In the genomic region with DNA sequence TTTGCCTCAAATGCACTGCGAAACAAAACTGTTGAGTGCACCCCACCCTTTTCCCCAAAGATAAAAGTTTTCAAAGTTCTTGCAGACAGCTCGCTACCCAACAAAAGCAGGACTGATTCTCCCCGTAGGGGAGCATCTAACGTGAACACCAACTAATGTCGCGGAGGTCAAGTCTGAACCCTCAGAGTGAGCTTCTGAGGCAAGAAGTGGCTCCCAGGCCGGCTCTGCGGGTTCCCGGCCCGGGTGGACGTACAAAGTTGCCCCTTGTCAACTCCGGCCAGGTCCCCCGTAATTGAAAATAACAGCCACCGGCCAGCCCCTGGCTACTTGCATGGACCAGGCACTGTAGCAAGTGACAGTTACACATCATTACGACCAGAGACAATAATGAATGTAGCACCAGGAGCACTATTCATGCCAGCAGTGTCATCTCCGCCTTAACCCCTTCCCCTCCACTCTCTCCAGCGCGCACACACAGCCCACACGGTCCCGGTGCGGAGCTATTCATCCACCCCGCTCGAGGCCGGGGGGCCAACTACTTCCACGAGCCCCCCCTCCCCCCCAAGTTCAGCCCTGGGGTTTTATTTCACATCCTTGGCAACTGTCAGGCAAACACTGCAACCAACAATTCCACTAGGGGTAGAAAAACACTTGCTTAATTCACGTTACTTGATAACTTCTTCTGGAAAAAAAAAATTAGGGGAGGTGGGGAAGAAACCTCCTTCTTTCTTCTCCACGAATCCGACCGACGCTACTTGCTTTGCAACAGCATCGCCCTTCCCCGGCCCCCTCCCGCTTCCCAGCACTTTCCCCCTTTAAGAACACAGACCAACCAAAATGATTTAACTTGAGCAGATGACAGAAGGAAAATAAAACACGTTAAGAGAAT, we compare ENCODE assay signal across 8 cellular contexts. TPM values are rescaled to one million over a fixed set of nuclear protein-coding genes. Genes with fewer than 3 reads are reported as not detected.
DNase-seq lines count a peak whose midpoint lies in the region; ATAC-seq and TF ChIP-seq lines count a peak whose summit lies in the region.

No MANE protein-coding gene starts in this region.

- H3K36me3 Mint-ChIP-seq in activated CD8-positive, alpha-beta T cell treated with anti-CD3 and anti-CD28 coated beads for 36 hours (ENCODE audit: low read depth), result peaks cover 2% of the 10 kb centered on the region

- peak overlapping the region; percentile 95 for H3K27ac ChIP-seq in Karpas-422 (ENCODE audit: low read length)
- H3K27ac ChIP-seq in effector memory CD4-positive, alpha-beta T cell (ENCODE audit: insufficient read depth, low read length, poor library complexity, severe bottlenecking), result peak overlapping the region; percentile 97

- TF ChIP-seq CTCF in activated CD8-positive, alpha-beta T cell treated with anti-CD3 and anti-CD28 coated beads for 36 hours (IDR thresholded peaks at IDR 0.05), result no peak

- H3K9ac ChIP-seq in Karpas-422 (ENCODE audit: low read length), result peak overlapping the region; percentile 91

- peaks cover 54% of the 10 kb centered on the region for H3K4me1 ChIP-seq in Karpas-422 (ENCODE audit: low read length)
- peaks cover 28% of the 10 kb centered on the region for H3K4me1 ChIP-seq in effector memory CD4-positive, alpha-beta T cell (ENCODE audit: control insufficient read depth, insufficient read depth, low read length, poor library complexity, severe bottlenecking)
- peaks cover 33% of the 10 kb centered on the region for H3K4me1 ChIP-seq in mononuclear cell (ENCODE audit: insufficient read depth, low read length)

- no peak for ATAC-seq in activated CD8-positive, alpha-beta T cell treated with anti-CD3 and anti-CD28 coated beads for 36 hours
- no peak for ATAC-seq in GM18502 (IDR thresholded peaks at IDR 0.05; ENCODE audit: poor library complexity, unreplicated experiment)

- H3K4me2 ChIP-seq in Karpas-422 (ENCODE audit: low read depth, low read length, poor library complexity, severe bottlenecking), result peak overlapping the region; percentile 87

- H3K36me3 ChIP-seq in Karpas-422 (ENCODE audit: insufficient read depth, low read length), result no peaks in the 10 kb centered on the region
- H3K36me3 ChIP-seq in effector memory CD4-positive, alpha-beta T cell (ENCODE audit: control insufficient read depth, insufficient read depth, low read length), result no peaks in the 10 kb centered on the region

- H3K79me2 ChIP-seq in Karpas-422 (ENCODE audit: low read length), result peaks cover 58% of the 10 kb centered on the region

- CTCF ChIA-PET in activated CD8-positive, alpha-beta T cell treated with anti-CD3 and anti-CD28 coated beads for 36 hours (lab: Charles Lee), result interaction anchor here (0.9 to 2.4 kb wide), 3 partner anchors 92 to 154 kb away, joined by 3 to 22 read pairs (median 5); no protein-coding TSS in a partner anchor

- intact Hi-C loops in activated CD8-positive, alpha-beta T cell treated with anti-CD3 and anti-CD28 coated beads for 36 hours (cut with micrococcal nuclease), result loop anchor here (2.0 to 10.0 kb wide), 9 partner anchors 41 to 1192 kb away; no protein-coding TSS in a partner anchor

- no peaks in the 10 kb centered on the region for H3K9me2 ChIP-seq in Karpas-422 (replicated peaks; ENCODE audit: insufficient read depth, low read length)

- peaks cover 5% of the 10 kb centered on the region; the same call in 1 of the 2 replicates for H4K20me1 ChIP-seq in Karpas-422 (ENCODE audit: insufficient read depth, low read depth, low read length)

- POLR2A ChIA-PET in activated CD8-positive, alpha-beta T cell treated with anti-CD3 and anti-CD28 coated beads for 36 hours (lab: Charles Lee), result interaction anchor here (0.5 to 3.0 kb wide), 21 partner anchors 10 to 1207 kb away, joined by 3 to 28 read pairs (median 4); no protein-coding TSS in a partner anchor

- peaks cover 35% of the 10 kb centered on the region for H3K4me1 Mint-ChIP-seq in activated CD8-positive, alpha-beta T cell treated with anti-CD3 and anti-CD28 coated beads for 36 hours (ENCODE audit: low read depth)

- H3K4me3 ChIP-seq in Karpas-422 (ENCODE audit: low read length) (peak overlapping the region; percentile 73), mononuclear cell (ENCODE audit: low read length) (peak overlapping the region; percentile 82)
- H3K4me3 ChIP-seq in effector memory CD4-positive, alpha-beta T cell (ENCODE audit: insufficient read depth, low read depth, low read length, poor library complexity, severe bottlenecking), result peak overlapping the region; percentile 88

- H3K9me3 Mint-ChIP-seq in activated CD8-positive, alpha-beta T cell treated with anti-CD3 and anti-CD28 coated beads for 36 hours, result no peaks in the 10 kb centered on the region

- H3K27me3 ChIP-seq in Karpas-422 (ENCODE audit: low read length), result no peaks in the 10 kb centered on the region
- H3K27me3 ChIP-seq in effector memory CD4-positive, alpha-beta T cell (replicated peaks; ENCODE audit: control insufficient read depth, insufficient read depth, low read length, poor library complexity, severe bottlenecking), result no peaks in the 10 kb centered on the region
- peaks cover 7% of the 10 kb centered on the region for H3K27me3 ChIP-seq in mononuclear cell (ENCODE audit: insufficient read depth, low read length)

- no peak overlapping the region for H2AFZ ChIP-seq in Karpas-422 (ENCODE audit: low read length)

- H3K9me3 ChIP-seq in Karpas-422 (ENCODE audit: low read length) (no peaks in the 10 kb centered on the region), mononuclear cell (ENCODE audit: low read depth, low read length) (no peaks in the 10 kb centered on the region)
- no peaks in the 10 kb centered on the region for H3K9me3 ChIP-seq in effector memory CD4-positive, alpha-beta T cell (ENCODE audit: control insufficient read depth, low read length)

- peak overlapping the region; percentile 91 for H3K4me3 Mint-ChIP-seq in activated CD8-positive, alpha-beta T cell treated with anti-CD3 and anti-CD28 coated beads for 36 hours

- peak in 13 of 14 donors; percentile 11 to 68 (median 41) for DNase-seq in C1 segment of cervical spinal cord (lab: John Stamatoyannopoulos, UW)
- DNase-seq in Karpas-422, result peak; percentile 81
- peak; percentile 60 for DNase-seq in activated CD8-positive, alpha-beta T cell treated with anti-CD3 and anti-CD28 coated beads for 36 hours
- peak; percentile 4 to 37 (median 16) for DNase-seq in effector memory CD4-positive, alpha-beta T cell
- DNase-seq in stromal cell of bone marrow (ENCODE audit: low read depth), result peak; percentile 36
- no peak for DNase-seq in dedifferentiated amniotic fluid mesenchymal stem cell (ENCODE audit: extremely low spot score)

- no peaks in the 10 kb centered on the region for H3K27me3 Mint-ChIP-seq in activated CD8-positive, alpha-beta T cell treated with anti-CD3 and anti-CD28 coated beads for 36 hours

- H3K27ac Mint-ChIP-seq in activated CD8-positive, alpha-beta T cell treated with anti-CD3 and anti-CD28 coated beads for 36 hours, result peak overlapping the region; percentile 99

RNA-seq across cellular contexts. Expression of a gene that starts 1.2 kb away (rescaled TPM):
- total RNA-seq in Karpas-422 (2014; rRNA removed; shearing (Covaris generic); ENCODE audit: low replicate concordance), result 19.6 and 38.1 TPM in 2 replicates
- 10 to 100 TPM; 17.1 to 19.6 TPM for total RNA-seq in activated CD8-positive, alpha-beta T cell treated with anti-CD3 and anti-CD28 coated beads for 36 hours
- total RNA-seq in mononuclear cell, result 62.3 TPM
